In the genomic region with DNA sequence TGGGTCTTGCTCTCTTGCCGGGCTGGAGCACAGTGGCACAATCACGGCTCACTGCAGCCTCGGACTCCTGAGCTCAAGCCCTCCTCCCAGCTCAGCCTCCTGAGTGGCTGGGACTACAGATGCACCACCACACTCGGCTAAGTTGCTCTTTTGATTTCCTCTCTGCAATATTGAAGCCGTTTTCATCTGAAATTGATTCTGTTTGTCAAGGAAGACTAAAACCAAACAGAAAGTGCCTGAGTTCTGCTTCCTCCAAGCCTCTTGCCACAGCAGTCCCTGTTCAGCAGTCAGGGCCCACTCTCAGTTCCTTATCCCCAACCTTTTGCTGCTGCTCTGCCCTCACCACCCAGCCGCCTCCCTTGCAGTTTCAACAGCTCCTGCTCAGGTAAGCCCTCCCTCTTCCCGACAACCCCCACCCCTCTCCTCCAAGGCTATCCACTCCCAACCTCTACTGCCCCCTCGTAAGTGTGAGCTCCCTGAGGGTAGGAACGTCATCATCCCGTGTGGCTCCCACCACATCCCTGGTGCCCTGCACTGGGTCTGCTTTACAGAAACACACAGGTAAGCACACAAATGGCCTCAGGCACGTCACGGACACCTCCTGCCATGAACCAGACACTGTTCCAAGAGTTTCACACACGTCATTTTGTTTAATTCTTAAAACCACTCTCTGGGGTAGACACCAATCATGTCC, we compare ENCODE assay signal across 9 cellular contexts.
DNase-seq lines count a peak whose midpoint lies in the region; ATAC-seq lines count a peak whose summit lies in the region.
"Had no signal": no experiment of that assay in that cellular context is flagged by ENCODE, and none has a peak within 500 bp of the region (broad histone marks: within the 10 kb centered on the region; RNA-seq: fewer than 3 reads in every experiment).

No MANE protein-coding gene starts in this region.

- H3K27ac ChIP-seq in Karpas-422 (ENCODE audit: low read length), result no peak overlapping the region
- no peak overlapping the region for H3K27ac ChIP-seq in GM23248

- no peaks in the 10 kb centered on the region for H3K36me3 ChIP-seq in Karpas-422 (ENCODE audit: insufficient read depth, low read length)
- no peaks in the 10 kb centered on the region for H3K36me3 ChIP-seq in GM23248 (ENCODE audit: low read depth)

- DNase-seq in Karpas-422 (no peak), medulla oblongata (ENCODE audit: extremely low spot score) (peak; percentile 63), GDM1 (lab: John Stamatoyannopoulos, UW) (no peak), NCI-H1930 (lab: John Stamatoyannopoulos, UW) (no peak), GM23248 (no peak), NCI-H345 (lab: John Stamatoyannopoulos, UW) (no peak)
- DNase-seq: amniotic stem cell had no signal

- H3K9me3 ChIP-seq in Karpas-422 (ENCODE audit: low read length) (no peaks in the 10 kb centered on the region), GM23248 (ENCODE audit: low read depth) (no peaks in the 10 kb centered on the region)

- no peaks in the 10 kb centered on the region for H3K79me2 ChIP-seq in Karpas-422 (ENCODE audit: low read length)
- no peaks in the 10 kb centered on the region for H3K79me2 ChIP-seq in GM23248 (ENCODE audit: insufficient read depth)

- in situ Hi-C loops in GM23248 (cut with MboI), result no loop called here

- H3K9ac ChIP-seq in Karpas-422 (ENCODE audit: low read length), result no peak overlapping the region
- no peak overlapping the region for H3K9ac ChIP-seq in GM23248

- H4K20me1 ChIP-seq in Karpas-422 (ENCODE audit: insufficient read depth, low read depth, low read length) (no peaks in the 10 kb centered on the region), GM23248 (ENCODE audit: insufficient read depth) (no peaks in the 10 kb centered on the region)

- H2AFZ ChIP-seq in Karpas-422 (ENCODE audit: low read length), result 0 out of 2 replicates have a peak overlapping the region, but pooled peaks have one; percentile 9
- H2AFZ ChIP-seq in GM23248, result no peak overlapping the region

- no peaks in the 10 kb centered on the region for H3F3A ChIP-seq in GM23248 (ENCODE audit: insufficient read depth)

- H3K27me3 ChIP-seq in Karpas-422 (ENCODE audit: low read length) (no peaks in the 10 kb centered on the region), GM23248 (replicated peaks; ENCODE audit: insufficient read depth) (peaks cover 25% of the 10 kb centered on the region; the same call in 1 of the 2 replicates)

- no peak overlapping the region for H3K4me3 ChIP-seq in Karpas-422 (ENCODE audit: low read length)
- no peak overlapping the region for H3K4me3 ChIP-seq in GM23248

- 61 to 64% methylated on average over 13 of the region's 13 CpGs for WGBS in GM23248 (ENCODE audit: low coverage in 1 of 2, low lambda C conversion rate in 2 of 2, missing lambda C conversion rate in 2 of 2), 2 experiments

- peak; percentile 98 for ATAC-seq in GM18867 (IDR thresholded peaks at IDR 0.05; ENCODE audit: unreplicated experiment)
- peak; percentile 96 for ATAC-seq in GM21825 (IDR thresholded peaks at IDR 0.05; ENCODE audit: unreplicated experiment)

- H3K4me2 ChIP-seq in Karpas-422 (ENCODE audit: low read depth, low read length, poor library complexity, severe bottlenecking), result no peak overlapping the region
- H3K4me2 ChIP-seq in GM23248 (ENCODE audit: unreplicated experiment), result no peak overlapping the region

- H3K4me1 ChIP-seq in Karpas-422 (ENCODE audit: low read length) (no peaks in the 10 kb centered on the region), GM23248 (ENCODE audit: insufficient read depth) (no peaks in the 10 kb centered on the region)

- H3K9me2 ChIP-seq in Karpas-422 (replicated peaks; ENCODE audit: insufficient read depth, low read length) (no peaks in the 10 kb centered on the region), GM23248 (ENCODE audit: insufficient read depth) (no peaks in the 10 kb centered on the region)
